12 cellular contexts compared by ENCODE assay signal in genomic region chr17:76199466-76199865, GRCh38. TPM values are rescaled to one million over a fixed set of nuclear protein-coding genes. Genes with fewer than 3 reads are reported as not detected.
DNase-seq lines count a peak whose midpoint lies in the region; ATAC-seq and TF ChIP-seq lines count a peak whose summit lies in the region.
"Had no signal": no experiment of that assay in that cellular context is flagged by ENCODE, and none has a peak within 500 bp of the region (broad histone marks: within the 10 kb centered on the region; RNA-seq: fewer than 3 reads in every experiment).

No MANE protein-coding gene starts in this region.

- H3K27me3 Mint-ChIP-seq in T-helper 17 cell, result no peaks in the 10 kb centered on the region
- H3K27me3 Mint-ChIP-seq in central memory CD8-positive, alpha-beta T cell, result no peaks in the 10 kb centered on the region

- H3K4me3 ChIP-seq in BE2C (ENCODE audit: low read depth, low read length), result no peak overlapping the region
- H3K4me3 ChIP-seq: right atrium auricular region had no signal

- H3K27me3 ChIP-seq in BE2C, result no peaks in the 10 kb centered on the region
- H3K27me3 ChIP-seq: right atrium auricular region had no signal

- no peaks in the 10 kb centered on the region for H3K9me3 Mint-ChIP-seq in central memory CD8-positive, alpha-beta T cell

- no peak for TF ChIP-seq CTCF in BE2C (IDR thresholded peaks at IDR 0.05; ENCODE audit: low read depth, low read length)

- H3K27ac Mint-ChIP-seq in T-helper 17 cell, result peak overlapping the region; percentile 96
- H3K27ac Mint-ChIP-seq in central memory CD8-positive, alpha-beta T cell (ENCODE audit: low read depth), result peak overlapping the region; percentile 68

- H3K4me3 Mint-ChIP-seq in T-helper 17 cell, result peak overlapping the region; percentile 81
- peak overlapping the region; percentile 14 for H3K4me3 Mint-ChIP-seq in central memory CD8-positive, alpha-beta T cell

- peaks cover 7% of the 10 kb centered on the region for H3K4me1 ChIP-seq in BE2C

- H3K36me3 ChIP-seq in BE2C, result no peaks in the 10 kb centered on the region
- H3K36me3 ChIP-seq: right atrium auricular region had no signal

- ATAC-seq in T-helper 17 cell, result peak; percentile 99
- peak; percentile 99 for ATAC-seq in central memory CD8-positive, alpha-beta T cell (replicated peaks; ENCODE audit: extremely low read depth, poor library complexity, severe bottlenecking)
- ATAC-seq: HepG2 had no signal

- DNase-seq in T-helper 17 cell, result peak; percentile 31 to 56 (median 44)
- DNase-seq in activated CD8-positive, alpha-beta memory T cell treated with anti-CD3 and anti-CD28 coated beads, Interleukin-2, amount 50 U/mL, for 4 hours, result peak; percentile 64
- peak in 1 of 2 donors; percentile 35 for DNase-seq in central memory CD8-positive, alpha-beta T cell (ENCODE audit: low spot score in 2 of 2)
- DNase-seq in stimulated activated CD8-positive, alpha-beta memory T cell treated with anti-CD3 and anti-CD28 coated beads, Interleukin-12 subunit alpha, Interleukin-12 subunit beta, amount 100 ng/mL, for 4 hours (ENCODE audit: low read depth), result peak; percentile 37
- DNase-seq in EL, result no peak
- no peak for DNase-seq in GDM1 (lab: John Stamatoyannopoulos, UW)
- no peak for DNase-seq in BE2C
- DNase-seq in NCI-H510A treated with DMSO at 0.1 percent for 48 hours (lab: John Stamatoyannopoulos, UW), result no peak
- DNase-seq: NCI-H1694 treated with DMSO at 0.1 percent for 48 hours had no signal

- H3K36me3 Mint-ChIP-seq in T-helper 17 cell (ENCODE audit: low read depth), result peaks cover 6% of the 10 kb centered on the region
- H3K36me3 Mint-ChIP-seq in central memory CD8-positive, alpha-beta T cell (ENCODE audit: insufficient read depth), result peaks cover 2% of the 10 kb centered on the region

- no peaks in the 10 kb centered on the region for H3K9me3 ChIP-seq in T-helper 17 cell (ENCODE audit: control insufficient read depth, low read length, poor library complexity, severe bottlenecking)
- no peaks in the 10 kb centered on the region for H3K9me3 ChIP-seq in BE2C
- H3K9me3 ChIP-seq: right atrium auricular region had no signal

- peaks cover 61% of the 10 kb centered on the region for H3K4me1 Mint-ChIP-seq in T-helper 17 cell
- H3K4me1 Mint-ChIP-seq in central memory CD8-positive, alpha-beta T cell, result peaks cover 34% of the 10 kb centered on the region

RNA-seq across cellular contexts. Expression of gene RNF157, which starts 40.8 kb away (rescaled TPM):
- 10 to 100 TPM; 43.5 to 45.3 TPM for total RNA-seq in T-helper 17 cell
- polyA plus RNA-seq in BE2C (2012; ENCODE audit: insufficient read depth, insufficient read length, low read depth), result 10.1 TPM

RNA-seq across cellular contexts. Expression of gene FOXJ1, which starts 58.4 kb away (rescaled TPM):
- 1 to 10 TPM; 1.3 to 2.1 TPM for total RNA-seq in T-helper 17 cell
- polyA plus RNA-seq in BE2C (2012; ENCODE audit: insufficient read depth, insufficient read length, low read depth), result not detected
- total RNA-seq: OCI-LY7, right atrium auricular region had no signal

Comparison
In these comparisons a context has a peak if more than half of its experiments do, and no peak if none do; other contexts are left out.
1. DNase-seq: peak in T-helper 17 cell (3 of 3), activated CD8-positive, alpha-beta memory T cell treated with anti-CD3 and anti-CD28 coated beads, Interleukin-2, amount 50 U/mL, for 4 hours (single experiment) and stimulated activated CD8-positive, alpha-beta memory T cell treated with anti-CD3 and anti-CD28 coated beads, Interleukin-12 subunit alpha, Interleukin-12 subunit beta, amount 100 ng/mL, for 4 hours (single experiment); none in EL (single experiment), GDM1 (single experiment), BE2C (single experiment) and NCI-H510A treated with DMSO at 0.1 percent for 48 hours (single experiment).